17 cellular contexts compared by ENCODE assay signal in genomic region chr16:31330553-31330890, GRCh38. TPM values are rescaled to one million over a fixed set of nuclear protein-coding genes. Genes with fewer than 3 reads are reported as not detected.
DNase-seq lines count a peak whose midpoint lies in the region; ATAC-seq, FAIRE-seq and TF ChIP-seq lines count a peak whose summit lies in the region.
"Had no signal": no experiment of that assay in that cellular context is flagged by ENCODE, and none has a peak within 500 bp of the region (broad histone marks: within the 10 kb centered on the region; RNA-seq: fewer than 3 reads in every experiment).

No MANE protein-coding gene starts in this region.

- no peaks in the 10 kb centered on the region for H3K36me3 ChIP-seq in GM23338 (ENCODE audit: insufficient read depth)
- H3K36me3 ChIP-seq: suprapubic skin had no signal

- H3K4me3 Mint-ChIP-seq in activated CD4-positive, alpha-beta T cell treated with anti-CD3 and anti-CD28 coated beads for 36 hours, result peak overlapping the region; percentile 52
- H3K4me3 Mint-ChIP-seq in GM23338 (peak overlapping the region; percentile 69), brain (peak overlapping the region; percentile 21 to 71 (median 66)), natural killer cell (peak overlapping the region; percentile 58)

- no peaks in the 10 kb centered on the region for H3K9me3 Mint-ChIP-seq in activated CD4-positive, alpha-beta T cell treated with anti-CD3 and anti-CD28 coated beads for 36 hours (ENCODE audit: low read depth)
- H3K9me3 Mint-ChIP-seq in GM23338 (peaks cover 4% of the 10 kb centered on the region; the same call in 1 of the 3 replicates), brain (peaks cover 7 to 11% (median 8%) of the 10 kb centered on the region in 5 experiments), natural killer cell (no peaks in the 10 kb centered on the region)

- no peak for ATAC-seq in activated CD4-positive, alpha-beta T cell treated with anti-CD3 and anti-CD28 coated beads for 36 hours
- ATAC-seq in GM23338 (no peak; the same call in 2 of the 3 replicates), natural killer cell (no peak), GM21786 (IDR thresholded peaks at IDR 0.05; ENCODE audit: unreplicated experiment) (no peak)

- peaks cover 39% of the 10 kb centered on the region for H3K27me3 ChIP-seq in GM23338 (ENCODE audit: insufficient read depth)

- no peaks in the 10 kb centered on the region for H3K79me2 ChIP-seq in GM23338 (replicated peaks; ENCODE audit: insufficient read depth)

- H4K20me1 ChIP-seq in GM23338 (replicated peaks; ENCODE audit: insufficient read depth), result no peaks in the 10 kb centered on the region

- peaks cover 12% of the 10 kb centered on the region for H3K4me1 ChIP-seq in GM23338 (ENCODE audit: insufficient read depth)

- POLR2A ChIA-PET in activated CD4-positive, alpha-beta T cell treated with anti-CD3 and anti-CD28 coated beads for 36 hours (lab: Charles Lee), result no interaction called here

- no peak for DNase-seq in activated CD4-positive, alpha-beta T cell treated with anti-CD3 and anti-CD28 coated beads for 36 hours
- DNase-seq in activated CD4-positive, alpha-beta T cell treated with anti-CD3 and anti-CD28 coated beads for 4 hours, result no peak
- DNase-seq in GM23338 (ENCODE audit: low spot score) (peak; percentile 29), natural killer cell (no peak), urothelium cell line (ENCODE audit: low spot score) (no peak), NCI-H1417 treated with DMSO at 0.1 percent for 48 hours (lab: John Stamatoyannopoulos, UW) (no peak)
- DNase-seq: KBM-7, mucosa of descending colon, NCI-H1436 treated with DMSO at 0.1 percent for 48 hours, SIG-M5 had no signal

- H3K27ac Mint-ChIP-seq in activated CD4-positive, alpha-beta T cell treated with anti-CD3 and anti-CD28 coated beads for 36 hours, result no peak overlapping the region
- H3K27ac Mint-ChIP-seq in GM23338 (no peak overlapping the region), brain (no peak overlapping the region), natural killer cell (peak overlapping the region; percentile 1 to 68)

- TF ChIP-seq CTCF in GM23338 (conservative IDR thresholded peaks at IDR 0.05; ENCODE audit: low read depth in 2 of 2) (no peak), brain (conservative IDR thresholded peaks at IDR 0.05) (no peak), natural killer cell (IDR thresholded peaks at IDR 0.05) (no peak)

- H3K27me3 Mint-ChIP-seq in activated CD4-positive, alpha-beta T cell treated with anti-CD3 and anti-CD28 coated beads for 36 hours, result peaks cover 10% of the 10 kb centered on the region
- H3K27me3 Mint-ChIP-seq in GM23338 (ENCODE audit: insufficient read depth, low read depth, poor library complexity) (peaks cover 36% of the 10 kb centered on the region), brain (peaks cover 66% of the 10 kb centered on the region), natural killer cell (ENCODE audit: low read depth in 2 of 2) (peaks cover 0 to 2% of the 10 kb centered on the region in 2 donors)

- peak overlapping the region; percentile 54 for H3K4me3 ChIP-seq in GM23338
- H3K4me3 ChIP-seq: mucosa of descending colon had no signal

- intact Hi-C loops in activated CD4-positive, alpha-beta T cell treated with anti-CD3 and anti-CD28 coated beads for 36 hours (cut with DNase I, micrococcal nuclease), result no loop called here
- intact Hi-C loops in natural killer cell (cut with micrococcal nuclease), result loop anchor here (5.0 to 10.0 kb wide), 2 partner anchors 104 to 128 kb away; partner anchors contain the start of gene PYCARD

- H3K4me2 ChIP-seq in GM23338, result peak overlapping the region; percentile 75

- H2AFZ ChIP-seq in GM23338, result peak overlapping the region; percentile 86; the same call in 1 of the 2 replicates

- peaks cover 5% of the 10 kb centered on the region for H3K4me1 Mint-ChIP-seq in activated CD4-positive, alpha-beta T cell treated with anti-CD3 and anti-CD28 coated beads for 36 hours
- H3K4me1 Mint-ChIP-seq in GM23338 (peaks cover 26% of the 10 kb centered on the region), brain (peaks cover 6% of the 10 kb centered on the region), natural killer cell (peaks cover 32 to 46% of the 10 kb centered on the region in 2 donors)

- no peaks in the 10 kb centered on the region for H3K36me3 Mint-ChIP-seq in activated CD4-positive, alpha-beta T cell treated with anti-CD3 and anti-CD28 coated beads for 36 hours (ENCODE audit: low read depth)
- H3K36me3 Mint-ChIP-seq in GM23338 (ENCODE audit: low read depth), result peaks cover 3% of the 10 kb centered on the region; the same call in 1 of the 3 replicates
- H3K36me3 Mint-ChIP-seq in brain, result peaks cover 4% of the 10 kb centered on the region
- H3K36me3 Mint-ChIP-seq in natural killer cell, result peaks cover 13% of the 10 kb centered on the region

- no peak overlapping the region for H3K27ac ChIP-seq in GM23338 (ENCODE audit: low read depth)
- H3K27ac ChIP-seq: epithelial cell of prostate, suprapubic skin had no signal

- H3F3A ChIP-seq in GM23338 (replicated peaks; ENCODE audit: low read depth), result no peaks in the 10 kb centered on the region

- no peak for FAIRE-seq in urothelium cell line (lab: Jason Lieb, UNC)
- FAIRE-seq: A204.1, G401.6 had no signal

- CTCF ChIA-PET in activated CD4-positive, alpha-beta T cell treated with anti-CD3 and anti-CD28 coated beads for 36 hours (lab: Charles Lee), result no interaction called here

- no peaks in the 10 kb centered on the region for H3K9me2 ChIP-seq in GM23338 (ENCODE audit: insufficient read depth)

TF ChIP-seq in GM23338, 12 proteins besides CTCF, POLR2A, EP300 and RAD21 (continues in another document):
- no peak for TF ChIP-seq ZNF114 (CRISPR knock-in tag; IDR thresholded peaks at IDR 0.05)
- TF ChIP-seq ETS1 (IDR thresholded peaks at IDR 0.05), result no peak
- TF ChIP-seq REST (IDR thresholded peaks at IDR 0.05; ENCODE audit: unreplicated experiment), result no peak
- no peak for TF ChIP-seq EZH2phosphoT487 (IDR thresholded peaks at IDR 0.05; ENCODE audit: unreplicated experiment)
- TF ChIP-seq NANOG (IDR thresholded peaks at IDR 0.05; ENCODE audit: borderline replicate concordance), result no peak

RNA-seq across cellular contexts. Expression of gene ITGAX, which starts 24.5 kb away (rescaled TPM):
- 1 to 10 TPM; 5.3 to 6.6 TPM for total RNA-seq in activated CD4-positive, alpha-beta T cell treated with anti-CD3 and anti-CD28 coated beads for 36 hours
- total RNA-seq in GM23338 (2014; rRNA removed; shearing (Covaris generic)), result 0.12 TPM in 1 of 2 replicates, not detected in the other
- polyA plus RNA-seq in GM23338 (2016; fragmentation: Nextera tagmentation; extraction: Ambion mirVana) (not detected in 2 replicates), brain (ENCODE audit: insufficient read depth, low read depth, low replicate concordance) (0.95 TPM)
- 100 to 1,000 TPM; 224 to 249 (median 233) TPM for total RNA-seq in natural killer cell
- total RNA-seq: chondrocyte had no signal

Comparison
In these comparisons a context has a peak if more than half of its experiments do, and no peak if none do; other contexts are left out.
1. H3K27ac Mint-ChIP-seq: peak in natural killer cell (2 of 2); none in activated CD4-positive, alpha-beta T cell treated with anti-CD3 and anti-CD28 coated beads for 36 hours (single experiment), GM23338 (single experiment) and brain (0 of 5).
2. RNA of gene ITGAX, which starts 24.5 kb away (total RNA-seq): 224 to 249 TPM in natural killer cell; 5.3 to 6.6 TPM in activated CD4-positive, alpha-beta T cell treated with anti-CD3 and anti-CD28 coated beads for 36 hours and 0.12 TPM in GM23338; every median in the first group is over 10 times any median in the second.
3. Peak in every context shown above with its lines, with median percentiles within 50 percentile points of each other: H3K4me3 Mint-ChIP-seq.